In the genomic region with DNA sequence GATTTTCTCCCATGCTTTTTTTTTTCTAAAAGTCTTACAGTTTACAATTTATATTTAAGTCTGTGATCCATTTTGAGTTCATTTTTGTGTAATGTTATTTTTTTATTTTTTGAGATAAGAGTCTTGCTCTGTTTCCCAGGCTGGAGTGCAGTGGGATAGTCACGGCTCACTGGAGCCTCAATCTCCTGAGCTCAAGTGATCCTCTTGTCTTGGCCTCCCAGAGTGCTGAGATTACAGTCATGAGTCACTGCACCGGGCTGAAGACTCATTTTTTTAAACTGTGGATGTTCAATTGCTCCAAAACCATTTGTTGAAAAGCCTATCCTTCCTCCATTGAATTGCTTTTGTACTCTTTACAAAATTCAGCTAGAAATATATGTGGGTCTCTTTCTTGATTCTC, we compare ENCODE assay signal across 25 cellular contexts.
"Had no signal": no experiment of that assay in that cellular context is flagged by ENCODE, and none has a peak within 500 bp of the region (broad histone marks: within the 10 kb centered on the region; RNA-seq: fewer than 3 reads in every experiment).

No MANE protein-coding gene starts in this region.

- H3K4me3 ChIP-seq: ascending aorta, sigmoid colon, smooth muscle cell, upper lobe of right lung had no signal

- DNase-seq: activated CD4-positive, alpha-beta T cell treated with anti-CD3 and anti-CD28 coated beads, Interleukin-2, amount 50 U/mL, for 1 hour; activated CD4-positive, CD25-positive, alpha-beta regulatory T cell treated with anti-CD3 and anti-CD28 coated beads, Interleukin-2, amount 50 U/mL, for 72 hours; activated CD8-positive, alpha-beta memory T cell treated with anti-CD3 and anti-CD28 coated beads, Interleukin-2, amount 50 U/mL, for 4 hours; activated T-cell treated with anti-CD3 and anti-CD28 coated beads, Interleukin-2, amount 50 U/mL, for 24 hours; brain microvascular endothelial cell; central memory CD4-positive, alpha-beta T cell; dermis blood vessel endothelial cell; effector CD8-positive, alpha-beta T cell; foreskin melanocyte; hippocampal formation; left ventricle myocardium superior; mammary epithelial cell; midbrain; natural killer cell; retina; sigmoid colon; stimulated activated CD4-positive, alpha-beta T cell treated with anti-CD3 and anti-CD28 coated beads, Interleukin-15, amount 100 ng/mL, for 24 hours; stimulated activated CD8-positive, alpha-beta memory T cell treated with anti-CD3 and anti-CD28 coated beads, Interleukin-4, amount 100 ng/mL, for 48 hours; stimulated activated naive B cell treated with anti-CD40 and anti-IgM and Interleukin-4, amounts not matched to agents 10 μg/mL and 1 μg/mL and 100 μg/mL, for 72 hours; upper lobe of right lung; WERI-Rb-1 had no signal

- ATAC-seq: activated naive CD4-positive, alpha-beta T cell treated with anti-CD3 and anti-CD28 coated beads, Interleukin-2, amount 50 U/mL, for 72 hours; activated T-helper 17 cell treated with anti-CD3 and anti-CD28 coated beads, Interleukin-2, amount 50 U/mL, for 72 hours; left ventricle myocardium superior; natural killer cell; stimulated activated naive B cell treated with anti-CD40 and anti-IgM and Interleukin-4, amounts not matched to agents 10 μg/mL and 1 μg/mL and 100 μg/mL, for 72 hours; upper lobe of right lung had no signal
